12 cellular contexts compared by ENCODE assay signal in the genomic region with DNA sequence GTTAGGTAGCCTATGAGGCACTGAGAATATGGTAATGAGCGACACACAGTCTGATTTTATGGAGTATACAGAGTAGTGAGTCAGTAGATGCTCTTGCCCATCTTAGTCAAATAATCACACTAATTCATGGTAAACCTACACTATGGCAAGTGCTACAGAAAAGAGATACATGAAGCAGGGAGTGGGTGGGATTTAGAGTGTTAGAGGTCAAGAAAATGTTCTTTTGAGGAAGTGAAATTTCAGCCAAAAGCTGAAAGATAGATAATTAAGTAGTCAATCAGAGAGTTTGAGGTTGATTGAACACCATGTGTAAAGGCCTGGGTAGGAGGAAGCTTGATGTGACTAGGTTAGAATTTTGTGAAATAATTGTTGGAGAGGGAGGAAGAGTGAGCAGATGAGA. TPM values are rescaled to one million over a fixed set of nuclear protein-coding genes. Genes with fewer than 3 reads are reported as not detected.
DNase-seq lines count a peak whose midpoint lies in the region; ATAC-seq and TF ChIP-seq lines count a peak whose summit lies in the region.
"Had no signal": no experiment of that assay in that cellular context is flagged by ENCODE, and none has a peak within 500 bp of the region (broad histone marks: within the 10 kb centered on the region; RNA-seq: fewer than 3 reads in every experiment).

No MANE protein-coding gene starts in this region.

- H3K9me2 ChIP-seq in DOHH2 (replicated peaks; ENCODE audit: control insufficient read depth, low read length) (no peaks in the 10 kb centered on the region), hepatocyte (replicated peaks; ENCODE audit: insufficient read depth) (no peaks in the 10 kb centered on the region)

- no peaks in the 10 kb centered on the region for H3K27me3 ChIP-seq in DOHH2 (ENCODE audit: control insufficient read depth, low read length)
- H3K27me3 ChIP-seq in hepatocyte: no peaks in the 10 kb centered on the region
- H3K27me3 ChIP-seq: ovary had no signal

- no TSS peak for BruUV-seq in MCF 10A (replicated peaks; lab: Mats Ljungman, UMichigan)

- H3K36me3 ChIP-seq in DOHH2 (ENCODE audit: control insufficient read depth, low read length) (peaks cover 98% of the 10 kb centered on the region), hepatocyte (replicated peaks; ENCODE audit: insufficient read depth, low read depth) (no peaks in the 10 kb centered on the region)
- H3K36me3 ChIP-seq: ovary had no signal

- POLR2A ChIA-PET in MCF 10A (lab: Yijun Ruan, JAX): interaction anchor here (0.9 to 7.4 kb wide), 5 partner anchors 9 to 15 kb away, joined by 3 to 99 read pairs (median 5); partner anchors contain the start of gene MDM4

- H4K20me1 ChIP-seq in DOHH2 (ENCODE audit: control insufficient read depth, insufficient read depth, low read depth, low read length) (peaks cover 8% of the 10 kb centered on the region; the same call in 1 of the 2 replicates), hepatocyte (ENCODE audit: insufficient read depth, poor library complexity, severe bottlenecking) (peaks cover 9% of the 10 kb centered on the region)

- H3K79me2 ChIP-seq in DOHH2 (ENCODE audit: control insufficient read depth, low read length) (peaks cover 96% of the 10 kb centered on the region), hepatocyte (peaks cover 32% of the 10 kb centered on the region)

- peak; percentile 59 to 90 for DNase-seq in NOMO-1 (lab: John Stamatoyannopoulos, UW; ENCODE audit: unreplicated experiment in 2 of 2)
- no peak for DNase-seq in NCI-H2196 treated with DMSO at 0.1 percent for 48 hours (lab: John Stamatoyannopoulos, UW; ENCODE audit: unreplicated experiment)
- DNase-seq in hepatocyte (ENCODE audit: low spot score): no peak
- no peak for DNase-seq in central memory CD4-positive, alpha-beta T cell
- DNase-seq in MCF 10A (ENCODE audit: unreplicated experiment): no peak
- DNase-seq: caudate nucleus, NCI-H524, ovary had no signal

- H3K9me3 ChIP-seq in DOHH2 (ENCODE audit: control insufficient read depth, insufficient read depth, low read length) (no peaks in the 10 kb centered on the region), hepatocyte (ENCODE audit: low read depth) (no peaks in the 10 kb centered on the region)
- H3K9me3 ChIP-seq: ovary had no signal

- H3F3A ChIP-seq in DOHH2 (ENCODE audit: control insufficient read depth, insufficient read depth): peaks cover 13% of the 10 kb centered on the region

- intact Hi-C loops in MCF 10A (cut with micrococcal nuclease): no loop called here

- ATAC-seq in GM19328 (IDR thresholded peaks at IDR 0.05; ENCODE audit: unreplicated experiment): peak; percentile 80
- ATAC-seq in HG02943 (IDR thresholded peaks at IDR 0.05; ENCODE audit: low read depth, unreplicated experiment): peak; percentile 76

- H3K27ac Mint-ChIP-seq in MCF 10A (ENCODE audit: low read depth, unreplicated experiment): no peak overlapping the region

- H3K4me1 Mint-ChIP-seq in MCF 10A (ENCODE audit: insufficient read depth, unreplicated experiment): no peaks in the 10 kb centered on the region

- TF ChIP-seq CTCF in DOHH2 (IDR thresholded peaks at IDR 0.05; ENCODE audit: low read depth, low read length, poor library complexity, severe bottlenecking): no peak
- no peak for TF ChIP-seq CTCF in hepatocyte (IDR thresholded peaks at IDR 0.05; ENCODE audit: poor library complexity)
- no peak for TF ChIP-seq CTCF in MCF 10A (IDR thresholded peaks at IDR 0.05; ENCODE audit: unreplicated experiment)

- H3K36me3 Mint-ChIP-seq in MCF 10A (ENCODE audit: insufficient read depth, unreplicated experiment): peaks cover 100% of the 10 kb centered on the region

- H3K4me3 Mint-ChIP-seq in MCF 10A (ENCODE audit: unreplicated experiment): no peak overlapping the region

- WGBS in hepatocyte (ENCODE audit: low lambda C conversion rate, missing lambda C conversion rate): 97% methylated on average over 1 of the region's 1 CpG

- H3K4me3 ChIP-seq in DOHH2 (ENCODE audit: low read length): peak overlapping the region; percentile 0; the same call in 1 of the 2 replicates
- H3K4me3 ChIP-seq in hepatocyte: no peak overlapping the region
- H3K4me3 ChIP-seq: ovary had no signal

- no peak overlapping the region for H2AFZ ChIP-seq in hepatocyte

- H3K4me1 ChIP-seq in DOHH2 (ENCODE audit: control insufficient read depth, low read length) (peaks cover 53% of the 10 kb centered on the region), hepatocyte (ENCODE audit: insufficient read depth) (no peaks in the 10 kb centered on the region)

- H3K27ac ChIP-seq in DOHH2 (ENCODE audit: low read depth, low read length): peak overlapping the region; percentile 48
- no peak overlapping the region for H3K27ac ChIP-seq in hepatocyte
- H3K27ac ChIP-seq: HL-60, ovary had no signal

- CTCF ChIA-PET in MCF 10A (lab: Yijun Ruan, JAX): interaction anchor here (0.8 to 1.8 kb wide), 7 partner anchors 13 to 276 kb away, joined by 3 to 10 read pairs (median 4); no protein-coding TSS in a partner anchor

- no peaks in the 10 kb centered on the region for H3K27me3 Mint-ChIP-seq in MCF 10A (ENCODE audit: insufficient read depth, unreplicated experiment)

- H3K9me3 Mint-ChIP-seq in MCF 10A (ENCODE audit: unreplicated experiment): no peaks in the 10 kb centered on the region

- H3K4me2 ChIP-seq in DOHH2 (ENCODE audit: low read length): peak overlapping the region; percentile 37
- H3K4me2 ChIP-seq in hepatocyte: no peak overlapping the region

RNA-seq across cellular contexts. Expression of gene MDM4, which starts 14.7 kb away (rescaled TPM):
- total RNA-seq in hepatocyte (42.3 and 47.8 TPM in 2 replicates), MCF 10A (2022) (162 and 174 TPM in 2 replicates)
- 15.4 and 22.5 TPM in 2 replicates for polyA plus RNA-seq in hepatocyte

RNA-seq across cellular contexts. Expression of gene PIK3C2B, which starts 36.3 kb away (rescaled TPM):
- 19.7 and 26.0 TPM in 2 replicates for total RNA-seq in hepatocyte
- polyA plus RNA-seq in hepatocyte: 15.5 and 18.8 TPM in 2 replicates
- total RNA-seq in MCF 10A (2022): 3.4 and 4.4 TPM in 2 replicates

Comparison
In these comparisons a context has a peak if more than half of its experiments do, and no peak if none do; other contexts are left out.
1. DNase-seq: peak in NOMO-1 (2 of 2); none in NCI-H2196 treated with DMSO at 0.1 percent for 48 hours (single experiment), hepatocyte (single experiment), central memory CD4-positive, alpha-beta T cell (single experiment) and MCF 10A (single experiment).